In the genomic region with DNA sequence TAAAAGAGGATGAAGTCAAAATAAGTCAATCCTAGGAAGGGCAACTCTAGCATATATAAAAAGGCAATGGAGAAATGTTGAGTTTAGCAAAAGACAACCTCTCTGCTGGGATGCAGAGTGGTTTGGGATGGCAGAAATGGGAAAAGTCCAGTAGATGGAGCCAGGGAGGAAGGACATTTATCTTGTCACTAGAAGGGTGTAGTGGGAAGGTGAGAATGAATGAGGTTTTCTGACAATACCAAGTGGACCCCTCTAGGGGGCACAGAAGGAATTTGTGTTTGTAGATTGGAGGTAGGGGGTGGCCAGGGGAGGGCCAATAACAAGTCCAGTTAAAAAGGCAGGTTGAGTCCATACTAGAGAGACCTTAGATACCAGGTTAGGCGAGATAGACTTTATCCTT, we compare ENCODE assay signal across 15 cellular contexts.
DNase-seq lines count a peak whose midpoint lies in the region; ATAC-seq, FAIRE-seq and TF ChIP-seq lines count a peak whose summit lies in the region.
"Had no signal": no experiment of that assay in that cellular context is flagged by ENCODE, and none has a peak within 500 bp of the region (broad histone marks: within the 10 kb centered on the region; RNA-seq: fewer than 3 reads in every experiment).

No MANE protein-coding gene starts in this region.

- H3K27ac Mint-ChIP-seq in WTC11 (no peak overlapping the region), T-helper 17 cell (no peak overlapping the region)

- intact Hi-C loops in ovary (cut with DNase I): no loop called here

- H3K27me3 ChIP-seq in keratinocyte (ENCODE audit: control insufficient read depth, extremely low read depth, insufficient read depth, low read length) (no peaks in the 10 kb centered on the region), ovary (no peaks in the 10 kb centered on the region)
- H3K27me3 ChIP-seq: pancreas had no signal

- H3K4me3 ChIP-seq in keratinocyte (ENCODE audit: control insufficient read depth in 2 of 3, extremely low read depth in 1 of 3, insufficient read depth in 2 of 3, low read depth in 1 of 3, low read length in 3 of 3) (no peak overlapping the region), ovary (no peak overlapping the region)
- H3K4me3 ChIP-seq: pancreas had no signal

- no peak overlapping the region for H3K4me3 Mint-ChIP-seq in WTC11
- H3K4me3 Mint-ChIP-seq in T-helper 17 cell: no peak overlapping the region

- CTCF ChIA-PET in WTC11 (lab: Charles Lee): interaction anchor here (0.5 to 3.1 kb wide), 8 partner anchors 9 to 245 kb away, joined by 3 to 11 read pairs (median 3); no protein-coding TSS in a partner anchor

- H3K36me3 Mint-ChIP-seq in WTC11: no peaks in the 10 kb centered on the region
- H3K36me3 Mint-ChIP-seq in T-helper 17 cell (ENCODE audit: low read depth): no peaks in the 10 kb centered on the region

- no peaks in the 10 kb centered on the region for H3K4me1 ChIP-seq in keratinocyte (ENCODE audit: control insufficient read depth, extremely low read depth, insufficient read depth, low read length)
- peaks cover 2% of the 10 kb centered on the region for H3K4me1 ChIP-seq in ovary (ENCODE audit: insufficient read depth)
- H3K4me1 ChIP-seq: pancreas had no signal

- WGBS in ovary, 3 donors: 97 to 100% (median 100%) methylated on average over 1 of the region's 1 CpG

- FAIRE-seq in keratinocyte (lab: Jason Lieb, UNC): no peak
- FAIRE-seq: pancreas had no signal

- H3K9me3 Mint-ChIP-seq in WTC11: no peaks in the 10 kb centered on the region

- H3K36me3 ChIP-seq in keratinocyte (ENCODE audit: control insufficient read depth in 2 of 2, extremely low read depth in 1 of 2, insufficient read depth in 2 of 2, low read length in 2 of 2) (peaks cover 14 to 19% of the 10 kb centered on the region in 2 experiments), ovary (no peaks in the 10 kb centered on the region)
- H3K36me3 ChIP-seq: pancreas had no signal

- peak; percentile 21; the same call in 1 of the 2 replicates for TF ChIP-seq CTCF in WTC11 (IDR thresholded peaks at IDR 0.05)
- peak in 2 of 3 experiments; percentile 11 to 30 for TF ChIP-seq CTCF in keratinocyte (optimal IDR thresholded peaks at IDR 0.05 in 1 of 3, IDR thresholded peaks at IDR 0.05 in 1 of 3, conservative IDR thresholded peaks at IDR 0.05 in 1 of 3; ENCODE audit: extremely low read depth in 1 of 3, insufficient read depth in 2 of 3, low read length in 3 of 3)
- no peak for TF ChIP-seq CTCF in ovary (IDR thresholded peaks at IDR 0.05)

- peaks cover 3% of the 10 kb centered on the region for H3K9me1 ChIP-seq in keratinocyte (ENCODE audit: control insufficient read depth, extremely low read depth, insufficient read depth, low read length)

- dilution Hi-C loops in keratinocyte (cut with MboI; ENCODE audit: extremely low pct_ligation_motif_present, low sequenced_read_pairs): no loop called here

- no peak overlapping the region for H3K4me2 ChIP-seq in keratinocyte (ENCODE audit: control insufficient read depth, extremely low read depth, insufficient read depth, low read depth, low read length)

- H3K9ac ChIP-seq in keratinocyte (ENCODE audit: control insufficient read depth, extremely low read depth, insufficient read depth, low read length): no peak overlapping the region

- no peaks in the 10 kb centered on the region for H3K27me3 Mint-ChIP-seq in WTC11 (ENCODE audit: low read depth)
- peaks cover 17% of the 10 kb centered on the region for H3K27me3 Mint-ChIP-seq in T-helper 17 cell

- peaks cover 6% of the 10 kb centered on the region for H3K4me1 Mint-ChIP-seq in WTC11
- no peaks in the 10 kb centered on the region for H3K4me1 Mint-ChIP-seq in T-helper 17 cell

- H3K9me3 ChIP-seq in keratinocyte (ENCODE audit: control insufficient read depth, low read depth, low read length) (no peaks in the 10 kb centered on the region), T-helper 17 cell (ENCODE audit: control insufficient read depth, low read length, poor library complexity, severe bottlenecking) (no peaks in the 10 kb centered on the region), ovary (no peaks in the 10 kb centered on the region)
- H3K9me3 ChIP-seq: pancreas had no signal

- in situ Hi-C loops in KBM-7 (cut with MboI; ENCODE audit: low pct_unique_long_range_greater_than_20kb, low sequenced_read_pairs): no loop called here

- H4K20me1 ChIP-seq in keratinocyte (ENCODE audit: control insufficient read depth, extremely low read depth, insufficient read depth, low read length): no peaks in the 10 kb centered on the region

- peak; percentile 48 for DNase-seq in EH (ENCODE audit: low read depth)
- peak; percentile 7 for DNase-seq in KBM-7
- no peak for DNase-seq in WTC11 (ENCODE audit: low spot score)
- no peak for DNase-seq in keratinocyte (ENCODE audit: low read depth, low spot score)
- no peak for DNase-seq in NCI-H2029 (lab: John Stamatoyannopoulos, UW)
- no peak for DNase-seq in T-helper 17 cell
- DNase-seq in ovary: no peak
- no peak for DNase-seq in effector CD8-positive, alpha-beta T cell (lab: John Stamatoyannopoulos, UW)
- DNase-seq: anterior cingulate cortex; DMS79 treated with DMSO at 0.1 percent for 48 hours; NCI-H510A treated with DMSO at 0.1 percent for 48 hours; pancreas; stimulated activated CD4-positive, alpha-beta T cell treated with anti-CD3 and anti-CD28 coated beads, Interleukin-4, amount 100 ng/mL, for 24 hours; T-helper 9 cell had no signal

- H2AFZ ChIP-seq in keratinocyte (ENCODE audit: control insufficient read depth, low read length): no peak overlapping the region

- POLR2A ChIA-PET in WTC11 (lab: Charles Lee): no interaction called here

- ATAC-seq in WTC11 (peak; percentile 95), T-helper 17 cell (no peak)
- ATAC-seq: esophagus mucosa, pancreas had no signal

- TF ChIP-seq EP300 in ovary (IDR thresholded peaks at IDR 0.05): no peak

- no peak overlapping the region for H3K27ac ChIP-seq in keratinocyte (ENCODE audit: control insufficient read depth, insufficient read depth, low read length)
- H3K27ac ChIP-seq in ovary: no peak overlapping the region
- H3K27ac ChIP-seq: pancreas had no signal

- no peak for TF ChIP-seq POLR2A in ovary (IDR thresholded peaks at IDR 0.05)

- H3K79me2 ChIP-seq in keratinocyte (ENCODE audit: control insufficient read depth, insufficient read depth, low read length): peaks cover 45% of the 10 kb centered on the region

TF ChIP-seq in WTC11, 78 proteins besides CTCF, POLR2A, EP300 and RAD21 (continues in another document):
- TF ChIP-seq, protein P1, sequence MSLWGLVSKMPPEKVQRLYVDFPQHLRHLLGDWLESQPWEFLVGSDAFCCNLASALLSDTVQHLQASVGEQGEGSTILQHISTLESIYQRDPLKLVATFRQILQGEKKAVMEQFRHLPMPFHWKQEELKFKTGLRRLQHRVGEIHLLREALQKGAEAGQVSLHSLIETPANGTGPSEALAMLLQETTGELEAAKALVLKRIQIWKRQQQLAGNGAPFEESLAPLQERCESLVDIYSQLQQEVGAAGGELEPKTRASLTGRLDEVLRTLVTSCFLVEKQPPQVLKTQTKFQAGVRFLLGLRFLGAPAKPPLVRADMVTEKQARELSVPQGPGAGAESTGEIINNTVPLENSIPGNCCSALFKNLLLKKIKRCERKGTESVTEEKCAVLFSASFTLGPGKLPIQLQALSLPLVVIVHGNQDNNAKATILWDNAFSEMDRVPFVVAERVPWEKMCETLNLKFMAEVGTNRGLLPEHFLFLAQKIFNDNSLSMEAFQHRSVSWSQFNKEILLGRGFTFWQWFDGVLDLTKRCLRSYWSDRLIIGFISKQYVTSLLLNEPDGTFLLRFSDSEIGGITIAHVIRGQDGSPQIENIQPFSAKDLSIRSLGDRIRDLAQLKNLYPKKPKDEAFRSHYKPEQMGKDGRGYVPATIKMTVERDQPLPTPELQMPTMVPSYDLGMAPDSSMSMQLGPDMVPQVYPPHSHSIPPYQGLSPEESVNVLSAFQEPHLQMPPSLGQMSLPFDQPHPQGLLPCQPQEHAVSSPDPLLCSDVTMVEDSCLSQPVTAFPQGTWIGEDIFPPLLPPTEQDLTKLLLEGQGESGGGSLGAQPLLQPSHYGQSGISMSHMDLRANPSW (CRISPR knock-in tag; conservative IDR thresholded peaks at IDR 0.05; ENCODE audit: low read depth): no peak
- TF ChIP-seq, protein P2, sequence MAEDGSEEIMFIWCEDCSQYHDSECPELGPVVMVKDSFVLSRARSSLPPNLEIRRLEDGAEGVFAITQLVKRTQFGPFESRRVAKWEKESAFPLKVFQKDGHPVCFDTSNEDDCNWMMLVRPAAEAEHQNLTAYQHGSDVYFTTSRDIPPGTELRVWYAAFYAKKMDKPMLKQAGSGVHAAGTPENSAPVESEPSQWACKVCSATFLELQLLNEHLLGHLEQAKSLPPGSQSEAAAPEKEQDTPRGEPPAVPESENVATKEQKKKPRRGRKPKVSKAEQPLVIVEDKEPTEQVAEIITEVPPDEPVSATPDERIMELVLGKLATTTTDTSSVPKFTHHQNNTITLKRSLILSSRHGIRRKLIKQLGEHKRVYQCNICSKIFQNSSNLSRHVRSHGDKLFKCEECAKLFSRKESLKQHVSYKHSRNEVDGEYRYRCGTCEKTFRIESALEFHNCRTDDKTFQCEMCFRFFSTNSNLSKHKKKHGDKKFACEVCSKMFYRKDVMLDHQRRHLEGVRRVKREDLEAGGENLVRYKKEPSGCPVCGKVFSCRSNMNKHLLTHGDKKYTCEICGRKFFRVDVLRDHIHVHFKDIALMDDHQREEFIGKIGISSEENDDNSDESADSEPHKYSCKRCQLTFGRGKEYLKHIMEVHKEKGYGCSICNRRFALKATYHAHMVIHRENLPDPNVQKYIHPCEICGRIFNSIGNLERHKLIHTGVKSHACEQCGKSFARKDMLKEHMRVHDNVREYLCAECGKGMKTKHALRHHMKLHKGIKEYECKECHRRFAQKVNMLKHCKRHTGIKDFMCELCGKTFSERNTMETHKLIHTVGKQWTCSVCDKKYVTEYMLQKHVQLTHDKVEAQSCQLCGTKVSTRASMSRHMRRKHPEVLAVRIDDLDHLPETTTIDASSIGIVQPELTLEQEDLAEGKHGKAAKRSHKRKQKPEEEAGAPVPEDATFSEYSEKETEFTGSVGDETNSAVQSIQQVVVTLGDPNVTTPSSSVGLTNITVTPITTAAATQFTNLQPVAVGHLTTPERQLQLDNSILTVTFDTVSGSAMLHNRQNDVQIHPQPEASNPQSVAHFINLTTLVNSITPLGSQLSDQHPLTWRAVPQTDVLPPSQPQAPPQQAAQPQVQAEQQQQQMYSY (CRISPR knock-in tag; IDR thresholded peaks at IDR 0.05): no peak
- TF ChIP-seq NR3C1 (CRISPR knock-in tag; conservative IDR thresholded peaks at IDR 0.05; ENCODE audit: low read depth) (no peak), CREM (CRISPR knock-in tag; IDR thresholded peaks at IDR 0.05) (no peak), JAZF1 (CRISPR knock-in tag; IDR thresholded peaks at IDR 0.05) (no peak), KAT7 (CRISPR knock-in tag; IDR thresholded peaks at IDR 0.05; ENCODE audit: borderline replicate concordance) (no peak)
- TF ChIP-seq, protein P3, sequence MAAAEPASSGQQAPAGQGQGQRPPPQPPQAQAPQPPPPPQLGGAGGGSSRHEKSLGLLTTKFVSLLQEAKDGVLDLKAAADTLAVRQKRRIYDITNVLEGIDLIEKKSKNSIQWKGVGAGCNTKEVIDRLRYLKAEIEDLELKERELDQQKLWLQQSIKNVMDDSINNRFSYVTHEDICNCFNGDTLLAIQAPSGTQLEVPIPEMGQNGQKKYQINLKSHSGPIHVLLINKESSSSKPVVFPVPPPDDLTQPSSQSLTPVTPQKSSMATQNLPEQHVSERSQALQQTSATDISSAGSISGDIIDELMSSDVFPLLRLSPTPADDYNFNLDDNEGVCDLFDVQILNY (CRISPR knock-in tag; IDR thresholded peaks at IDR 0.05): no peak

Comparison
In these comparisons a context has a peak if more than half of its experiments do, and no peak if none do; other contexts are left out.
1. DNase-seq: peak in EH (single experiment) and KBM-7 (single experiment); none in WTC11 (single experiment), keratinocyte (single experiment), NCI-H2029 (single experiment), T-helper 17 cell (0 of 3), ovary (0 of 5) and effector CD8-positive, alpha-beta T cell (single experiment).
2. CTCF ChIP-seq: peak in WTC11 (single experiment) and keratinocyte (2 of 3); none in ovary (0 of 3).